1 cellular context compared by ENCODE assay signal in genomic region chr3:41363830-41364523, GRCh38.
TF ChIP-seq lines count a peak whose summit lies in the region.

No MANE protein-coding gene starts in this region.

TF ChIP-seq in HepG2, 621 proteins besides CTCF, POLR2A, EP300 and RAD21 (continued from another document):
- TF ChIP-seq ZNF281 (CRISPR knock-in tag; IDR thresholded peaks at IDR 0.05; ENCODE audit: borderline replicate concordance) (peak; percentile 37; the same call in 1 of the 2 replicates), MBNL3 (CRISPR knock-in tag; conservative IDR thresholded peaks at IDR 0.05) (no peak), ZNF484 (CRISPR knock-in tag; IDR thresholded peaks at IDR 0.05; ENCODE audit: borderline replicate concordance, low read depth) (no peak), REL (CRISPR knock-in tag; conservative IDR thresholded peaks at IDR 0.05) (no peak), TBX2 (CRISPR knock-in tag; IDR thresholded peaks at IDR 0.05; ENCODE audit: borderline replicate concordance) (peak; percentile 92), RXRB (CRISPR knock-in tag; IDR thresholded peaks at IDR 0.05; ENCODE audit: borderline replicate concordance) (peak; percentile 84), CREB3 (CRISPR knock-in tag; IDR thresholded peaks at IDR 0.05) (no peak), STAG1 (CRISPR knock-in tag; IDR thresholded peaks at IDR 0.05) (peak; percentile 17; the same call in 1 of the 2 replicates), ZNF33B (CRISPR knock-in tag; IDR thresholded peaks at IDR 0.05) (no peak), SNAPC2 (CRISPR knock-in tag; IDR thresholded peaks at IDR 0.05) (0 out of 2 replicates have a peak, but pooled peaks have one; percentile 39), MYC (CRISPR knock-in tag; IDR thresholded peaks at IDR 0.05; ENCODE audit: borderline replicate concordance) (no peak; the same call in 1 of the 2 replicates), XRCC5 (optimal IDR thresholded peaks at IDR 0.05; ENCODE audit: low read length) (no peak), ZSCAN29 (CRISPR knock-in tag; conservative IDR thresholded peaks at IDR 0.05) (no peak), FUBP1 (CRISPR knock-in tag; IDR thresholded peaks at IDR 0.05; ENCODE audit: borderline replicate concordance) (no peak), ZNF160 (CRISPR knock-in tag; IDR thresholded peaks at IDR 0.05) (no peak), POGZ (CRISPR knock-in tag; IDR thresholded peaks at IDR 0.05) (peak; percentile 78), ZBTB33 (CRISPR knock-in tag; IDR thresholded peaks at IDR 0.05) (no peak), BCL6 (CRISPR knock-in tag; IDR thresholded peaks at IDR 0.05) (peak; percentile 85), KLF6 (CRISPR knock-in tag; IDR thresholded peaks at IDR 0.05) (no peak), ZNF503 (CRISPR knock-in tag; IDR thresholded peaks at IDR 0.05) (peak; percentile 42; the same call in 1 of the 2 replicates), ATF7 (IDR thresholded peaks at IDR 0.05) (no peak), ATF7 (CRISPR knock-in tag; IDR thresholded peaks at IDR 0.05) (no peak)
